ENCODE assay signal across 1 cellular context in genomic region chr1:94209425-94209824, GRCh38.
TF ChIP-seq lines count a peak whose summit lies in the region.

No MANE protein-coding gene starts in this region.

TF ChIP-seq in HepG2, 621 proteins besides CTCF, POLR2A, EP300 and RAD21 (continues in another document):
- TF ChIP-seq FOXA3 (CRISPR knock-in tag; IDR thresholded peaks at IDR 0.05) = peak; percentile 35; the same call in 1 of the 2 replicates
- no peak for TF ChIP-seq CREB3 (CRISPR knock-in tag; IDR thresholded peaks at IDR 0.05)
- TF ChIP-seq ZBTB44 (CRISPR knock-in tag; IDR thresholded peaks at IDR 0.05) = no peak
- no peak for TF ChIP-seq ZNF660 (CRISPR knock-in tag; IDR thresholded peaks at IDR 0.05; ENCODE audit: borderline replicate concordance, low read depth)
- TF ChIP-seq ZNF441 (CRISPR knock-in tag; IDR thresholded peaks at IDR 0.05; ENCODE audit: borderline replicate concordance) = no peak
- peak; percentile 48 for TF ChIP-seq PAXIP1 (CRISPR knock-in tag; conservative IDR thresholded peaks at IDR 0.05)
- no peak for TF ChIP-seq SNAPC5 (CRISPR knock-in tag; IDR thresholded peaks at IDR 0.05; ENCODE audit: borderline replicate concordance)
- no peak for TF ChIP-seq PCBP2 (optimal IDR thresholded peaks at IDR 0.05; ENCODE audit: low read depth, low read length, poor library complexity, severe bottlenecking)
- TF ChIP-seq CEBPG (CRISPR knock-in tag; IDR thresholded peaks at IDR 0.05) = peak; percentile 69
- TF ChIP-seq SALL1 (CRISPR knock-in tag; IDR thresholded peaks at IDR 0.05) = no peak
- no peak for TF ChIP-seq TGIF2 (CRISPR knock-in tag; IDR thresholded peaks at IDR 0.05)
- TF ChIP-seq MTF2 (CRISPR knock-in tag; IDR thresholded peaks at IDR 0.05; ENCODE audit: borderline replicate concordance) = no peak
- TF ChIP-seq POGZ (CRISPR knock-in tag; IDR thresholded peaks at IDR 0.05) = no peak
- no peak for TF ChIP-seq ZNF142 (CRISPR knock-in tag; IDR thresholded peaks at IDR 0.05)
- no peak for TF ChIP-seq MIER2 (CRISPR knock-in tag; IDR thresholded peaks at IDR 0.05)
- TF ChIP-seq ZBTB34 (CRISPR knock-in tag; IDR thresholded peaks at IDR 0.05) = no peak
- TF ChIP-seq PRDM10 (CRISPR knock-in tag; IDR thresholded peaks at IDR 0.05; ENCODE audit: low read depth) = no peak
- no peak for TF ChIP-seq KAT8 (CRISPR knock-in tag; IDR thresholded peaks at IDR 0.05)
- peak; percentile 48 for TF ChIP-seq SAP130 (CRISPR knock-in tag; IDR thresholded peaks at IDR 0.05; ENCODE audit: low read depth)
- TF ChIP-seq ZGPAT (CRISPR knock-in tag; IDR thresholded peaks at IDR 0.05) = 0 out of 2 replicates have a peak, but pooled peaks have one; percentile 26
- TF ChIP-seq ARID2 (CRISPR knock-in tag; IDR thresholded peaks at IDR 0.05; ENCODE audit: borderline replicate concordance) = no peak
- 0 out of 2 replicates have a peak, but pooled peaks have one; percentile 27 for TF ChIP-seq THAP11 (CRISPR knock-in tag; IDR thresholded peaks at IDR 0.05)
- TF ChIP-seq ZNF580 (CRISPR knock-in tag; IDR thresholded peaks at IDR 0.05; ENCODE audit: borderline replicate concordance, low read depth) = no peak
- TF ChIP-seq NFE2 (CRISPR knock-in tag; IDR thresholded peaks at IDR 0.05) = no peak
- no peak for TF ChIP-seq ATF7 (IDR thresholded peaks at IDR 0.05)
- no peak for TF ChIP-seq ATF7 (CRISPR knock-in tag; IDR thresholded peaks at IDR 0.05)
- TF ChIP-seq MED1 (CRISPR knock-in tag; IDR thresholded peaks at IDR 0.05) = no peak
- TF ChIP-seq HNRNPK (IDR thresholded peaks at IDR 0.05; ENCODE audit: low read depth, low read length, poor library complexity, severe bottlenecking) = no peak
- TF ChIP-seq ZBTB46 (CRISPR knock-in tag; IDR thresholded peaks at IDR 0.05; ENCODE audit: borderline replicate concordance) = no peak
- TF ChIP-seq SMAD1 (CRISPR knock-in tag; IDR thresholded peaks at IDR 0.05; ENCODE audit: borderline replicate concordance, low read depth) = no peak
- peak; percentile 22; the same call in 1 of the 2 replicates for TF ChIP-seq FOSL2 (CRISPR knock-in tag; IDR thresholded peaks at IDR 0.05)
- TF ChIP-seq ZMAT3 (CRISPR knock-in tag; conservative IDR thresholded peaks at IDR 0.05) = no peak
- TF ChIP-seq KLF11 (CRISPR knock-in tag; IDR thresholded peaks at IDR 0.05) = no peak
- 0 out of 4 replicates have a peak, but pooled peaks of 1 of the 2 experiments have one; percentile 21 for TF ChIP-seq KLF16 (CRISPR knock-in tag; IDR thresholded peaks at IDR 0.05)
- no peak for TF ChIP-seq RFXAP (CRISPR knock-in tag; IDR thresholded peaks at IDR 0.05; ENCODE audit: borderline replicate concordance)
